ENCODE assay signal across 8 cellular contexts in genomic region chr9:131733601-131734061, GRCh38. TPM values are rescaled to one million over a fixed set of nuclear protein-coding genes. Genes with fewer than 3 reads are reported as not detected.
DNase-seq lines count a peak whose midpoint lies in the region; ATAC-seq and TF ChIP-seq lines count a peak whose summit lies in the region.

No MANE protein-coding gene starts in this region.

- peak overlapping the region; percentile 79 for H3K27ac ChIP-seq in epithelial cell of prostate

- DNase-seq in DMS53 treated with DMSO at 0.1 percent for 48 hours (lab: John Stamatoyannopoulos, UW; ENCODE audit: unreplicated experiment): peak; percentile 72
- DNase-seq in M059J (ENCODE audit: low read depth): peak; percentile 100
- DNase-seq in activated CD4-positive, alpha-beta T cell treated with anti-CD3 and anti-CD28 coated beads for 48 hours: peak; percentile 59
- DNase-seq in epithelial cell of prostate (ENCODE audit: low read depth, low spot score): peak; percentile 94
- no peak for DNase-seq in neural crest cell (ENCODE audit: low read depth, low spot score)

- ATAC-seq in GM19023 (IDR thresholded peaks at IDR 0.05; ENCODE audit: unreplicated experiment) (no peak), HG02642 (IDR thresholded peaks at IDR 0.05; ENCODE audit: poor library complexity, unreplicated experiment) (no peak), GM21723 (IDR thresholded peaks at IDR 0.05; ENCODE audit: unreplicated experiment) (no peak)

- H3K27me3 Mint-ChIP-seq in neural crest cell (ENCODE audit: low read depth): no peaks in the 10 kb centered on the region

- H3K9me3 Mint-ChIP-seq in neural crest cell: no peaks in the 10 kb centered on the region

- H3K4me1 Mint-ChIP-seq in neural crest cell: peaks cover 69% of the 10 kb centered on the region

- H3K36me3 Mint-ChIP-seq in neural crest cell (ENCODE audit: low read depth): peaks cover 5% of the 10 kb centered on the region

- no peak overlapping the region for H3K27ac Mint-ChIP-seq in neural crest cell (ENCODE audit: unreplicated experiment)

- peak overlapping the region; percentile 3 for H3K4me3 Mint-ChIP-seq in neural crest cell

- no peak for TF ChIP-seq CTCF in neural crest cell (conservative IDR thresholded peaks at IDR 0.05)

RNA-seq across cellular contexts. Expression of gene RAPGEF1, which starts 6.2 kb away (rescaled TPM):
- total RNA-seq in M059J (2014; rRNA removed; shearing (Covaris generic)): 14.5 and 30.8 TPM in 2 replicates
- total RNA-seq in neural crest cell: 66.2 and 68.1 TPM in 2 replicates
